Comparison of ENCODE assay signal across 16 cellular contexts in the genomic region with DNA sequence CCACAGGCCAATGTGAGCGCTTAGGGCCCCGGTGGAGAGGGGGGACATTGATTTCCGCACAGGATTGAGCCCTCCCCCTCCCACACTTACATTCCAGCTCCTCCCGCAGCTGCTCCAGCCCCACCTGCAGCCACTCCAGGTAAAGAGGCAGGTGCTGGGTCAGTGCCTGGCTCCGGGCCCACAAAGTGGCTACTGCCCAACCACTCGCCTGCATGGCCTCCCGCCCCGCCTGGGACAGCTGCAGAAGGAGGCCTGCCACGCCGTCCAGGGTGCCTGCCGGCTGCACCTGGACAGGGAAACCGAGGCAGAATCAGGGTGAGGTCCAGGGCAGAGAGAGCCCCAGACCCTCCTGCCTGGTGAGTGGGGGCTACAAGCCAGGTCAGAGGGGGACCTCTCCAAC. TPM values are rescaled to one million over a fixed set of nuclear protein-coding genes. Genes with fewer than 3 reads are reported as not detected.
DNase-seq lines count a peak whose midpoint lies in the region; ATAC-seq and TF ChIP-seq lines count a peak whose summit lies in the region.
"Had no signal": no experiment of that assay in that cellular context is flagged by ENCODE, and none has a peak within 500 bp of the region (broad histone marks: within the 10 kb centered on the region; RNA-seq: fewer than 3 reads in every experiment).

No MANE protein-coding gene starts in this region.

- peaks cover 7% of the 10 kb centered on the region for H3K27me3 Mint-ChIP-seq in chondrocyte (ENCODE audit: low read depth)
- H3K27me3 Mint-ChIP-seq: activated CD4-positive, alpha-beta T cell treated with anti-CD3 and anti-CD28 coated beads, Interleukin-2, amount 10 ng/mL, durations not matched to agents 7 days and 5 days had no signal

- peaks cover 0 to 5% (median 0%) of the 10 kb centered on the region in 3 donors for H3K27me3 ChIP-seq in sigmoid colon
- H3K27me3 ChIP-seq: breast epithelium had no signal

- no peak overlapping the region for H3K4me3 ChIP-seq in sigmoid colon
- H3K4me3 ChIP-seq: breast epithelium had no signal

- TF ChIP-seq EP300 in sigmoid colon (IDR thresholded peaks at IDR 0.05), result no peak

- H3K27ac Mint-ChIP-seq in chondrocyte (ENCODE audit: unreplicated experiment), result no peak overlapping the region
- H3K27ac Mint-ChIP-seq in activated naive CD4-positive, alpha-beta T cell treated with anti-CD3 and anti-CD28 coated beads, Interleukin-2, amount 50 U/mL, for 72 hours, result no peak overlapping the region
- H3K27ac Mint-ChIP-seq: activated CD4-positive, alpha-beta T cell treated with anti-CD3 and anti-CD28 coated beads, Interleukin-2, amount 10 ng/mL, durations not matched to agents 7 days and 5 days had no signal

- H3K27ac ChIP-seq in sigmoid colon, result no peak overlapping the region
- H3K27ac ChIP-seq: 22Rv1, breast epithelium, neutrophil had no signal

- no peak overlapping the region for H3K4me3 Mint-ChIP-seq in chondrocyte (ENCODE audit: unreplicated experiment)
- H3K4me3 Mint-ChIP-seq: activated CD4-positive, alpha-beta T cell treated with anti-CD3 and anti-CD28 coated beads, Interleukin-2, amount 10 ng/mL, durations not matched to agents 7 days and 5 days had no signal

- no peaks in the 10 kb centered on the region for H3K9me3 Mint-ChIP-seq in chondrocyte (ENCODE audit: low read depth)
- no peaks in the 10 kb centered on the region for H3K9me3 Mint-ChIP-seq in activated naive CD4-positive, alpha-beta T cell treated with anti-CD3 and anti-CD28 coated beads, Interleukin-2, amount 50 U/mL, for 72 hours
- H3K9me3 Mint-ChIP-seq: activated CD4-positive, alpha-beta T cell treated with anti-CD3 and anti-CD28 coated beads, Interleukin-2, amount 10 ng/mL, durations not matched to agents 7 days and 5 days; CD8-positive, alpha-beta memory T cell had no signal

- peak; percentile 49 to 89 (median 79) for DNase-seq in NCI-H1417 (lab: John Stamatoyannopoulos, UW)
- DNase-seq in NCI-H1417 treated with DMSO at 0.1 percent for 48 hours (lab: John Stamatoyannopoulos, UW), result no peak
- DNase-seq in NCI-H2107 (lab: John Stamatoyannopoulos, UW), result peak; percentile 49
- peak; percentile 79 for DNase-seq in chondrocyte (ENCODE audit: low spot score)
- peak; percentile 61 for DNase-seq in sigmoid colon
- no peak for DNase-seq in ecto neural progenitor cell (ENCODE audit: low spot score)
- no peak for DNase-seq in NCI-H2227 treated with DMSO at 0.1 percent for 48 hours (lab: John Stamatoyannopoulos, UW)
- DNase-seq in activated naive CD4-positive, alpha-beta T cell treated with anti-CD3 and anti-CD28 coated beads, Interleukin-2, amount 50 U/mL, for 72 hours (ENCODE audit: low spot score in 2 of 2), result no peak
- DNase-seq: activated CD4-positive, alpha-beta T cell treated with anti-CD3 and anti-CD28 coated beads, Interleukin-2, amount 10 ng/mL, durations not matched to agents 7 days and 5 days; CD8-positive, alpha-beta memory T cell; NK-92 treated with Interleukin-12 subunit alpha and Interleukin-12 subunit beta, amount 100 ng/mL, for 24 hours; stimulated activated CD4-positive, alpha-beta T cell treated with anti-CD3 and anti-CD28 coated beads, Interleukin-12 subunit alpha, Interleukin-12 subunit beta, amount 100 ng/mL, for 4 hours had no signal

- H3K4me1 ChIP-seq in sigmoid colon, result peaks cover 0 to 9% (median 0%) of the 10 kb centered on the region in 4 donors
- H3K4me1 ChIP-seq: breast epithelium had no signal

- H3K4me1 Mint-ChIP-seq in chondrocyte (ENCODE audit: low read depth), result no peaks in the 10 kb centered on the region

- no peaks in the 10 kb centered on the region for H3K36me3 ChIP-seq in sigmoid colon
- H3K36me3 ChIP-seq: breast epithelium had no signal

- WGBS in sigmoid colon, 2 donors, result 22 to 66% methylated on average over 12 of the region's 12 CpGs

- H3K36me3 Mint-ChIP-seq in chondrocyte (ENCODE audit: low read depth), result no peaks in the 10 kb centered on the region
- H3K36me3 Mint-ChIP-seq in activated naive CD4-positive, alpha-beta T cell treated with anti-CD3 and anti-CD28 coated beads, Interleukin-2, amount 50 U/mL, for 72 hours, result no peaks in the 10 kb centered on the region
- H3K36me3 Mint-ChIP-seq: CD8-positive, alpha-beta memory T cell had no signal

- no peak for ATAC-seq in activated naive CD4-positive, alpha-beta T cell treated with anti-CD3 and anti-CD28 coated beads, Interleukin-2, amount 50 U/mL, for 72 hours
- ATAC-seq: left lobe of liver had no signal

- intact Hi-C loops in sigmoid colon (cut with DNase I), result no loop called here

- no peaks in the 10 kb centered on the region for H3K9me3 ChIP-seq in sigmoid colon
- H3K9me3 ChIP-seq: breast epithelium, neutrophil had no signal

- TF ChIP-seq CTCF in chondrocyte (IDR thresholded peaks at IDR 0.05), result no peak
- TF ChIP-seq CTCF in sigmoid colon (IDR thresholded peaks at IDR 0.05), result no peak

- no peak for TF ChIP-seq POLR2A in sigmoid colon (IDR thresholded peaks at IDR 0.05)

RNA-seq across cellular contexts. Expression of a gene that starts 46.3 kb away (rescaled TPM):
- total RNA-seq in chondrocyte (1.6 to 6.5 TPM (median 1.7 TPM) in 3 replicates), sigmoid colon (1 to 10 TPM in 2 of 4 donors, under 1 TPM in 2; 0.36 to 2.2 (median 1.2) TPM)
- 10 to 100 TPM in 1 of 3 donors, 1 to 10 TPM in 2; 5.4 to 19.3 (median 8.1) TPM for polyA plus RNA-seq in sigmoid colon
- 10 to 100 TPM; 40.4 to 78.1 TPM for total RNA-seq in activated naive CD4-positive, alpha-beta T cell treated with anti-CD3 and anti-CD28 coated beads, Interleukin-2, amount 50 U/mL, for 72 hours

Comparison
In these comparisons a context has a peak if more than half of its experiments do, and no peak if none do; other contexts are left out.
1. DNase-seq: peak in NCI-H1417 (3 of 3), NCI-H2107 (single experiment), chondrocyte (single experiment) and sigmoid colon (single experiment); none in NCI-H1417 treated with DMSO at 0.1 percent for 48 hours (single experiment), ecto neural progenitor cell (single experiment), NCI-H2227 treated with DMSO at 0.1 percent for 48 hours (single experiment) and activated naive CD4-positive, alpha-beta T cell treated with anti-CD3 and anti-CD28 coated beads, Interleukin-2, amount 50 U/mL, for 72 hours (0 of 2).